In the genomic region with DNA sequence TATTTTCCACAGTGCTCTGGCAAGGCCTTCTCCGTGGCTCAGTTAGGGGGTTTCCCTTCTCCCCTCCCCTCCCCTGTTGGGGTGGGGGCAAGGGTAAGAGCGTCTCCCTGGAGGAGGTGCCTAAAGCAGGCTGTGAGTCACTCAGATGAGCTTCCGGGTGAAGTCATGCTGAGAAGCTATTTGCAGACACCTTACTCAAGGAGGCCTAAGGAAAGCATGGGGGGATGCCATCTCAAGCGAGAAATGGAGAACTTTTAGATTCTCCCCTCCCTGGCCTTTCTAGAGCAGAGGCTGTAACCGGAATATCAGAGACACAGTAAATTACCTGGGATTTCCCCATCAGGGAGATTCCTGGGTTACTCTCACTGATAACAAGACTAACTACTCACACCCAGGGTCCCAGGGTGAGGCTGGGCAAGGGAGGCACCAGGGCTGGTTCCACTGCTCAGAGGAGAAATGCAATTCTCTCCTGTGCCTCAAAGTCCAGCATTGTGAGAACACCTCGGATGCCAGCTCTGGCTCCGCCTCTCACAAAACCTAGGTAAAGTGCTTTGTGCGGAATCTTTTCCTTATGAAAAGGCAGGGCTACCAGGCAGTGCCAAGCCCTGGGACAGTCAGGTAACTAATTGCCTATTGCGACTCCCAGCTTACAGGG, we compare ENCODE assay signal across 8 cellular contexts.
A peak's percentile ranks its signal among the peaks of the same experiment; 100 is the strongest.
DNase-seq lines count a peak whose midpoint lies in the region; ATAC-seq and TF ChIP-seq lines count a peak whose summit lies in the region.

No MANE protein-coding gene starts in this region.

- CTCF ChIA-PET in T-cell (lab: Charles Lee), result interaction anchor here in 1 of 2 donors (0.6 to 1.7 kb wide), 3 partner anchors 14 to 451 kb away, joined by 3 to 7 read pairs (median 5); no protein-coding TSS in a partner anchor

- peak overlapping the region; percentile 57 to 82 (median 72) for H3K27ac ChIP-seq in transverse colon

- H3K9me3 Mint-ChIP-seq in T-cell, result no peaks in the 10 kb centered on the region

- peak overlapping the region in 1 of 3 donors; percentile 40 for H3K4me3 Mint-ChIP-seq in T-cell

- no peak for TF ChIP-seq EP300 in transverse colon (IDR thresholded peaks at IDR 0.05; ENCODE audit: low read depth)

- TF ChIP-seq POLR2A in transverse colon (IDR thresholded peaks at IDR 0.05), result peak; percentile 39

- H3K27ac Mint-ChIP-seq in T-cell, result peak overlapping the region; percentile 43 to 69

- in situ Hi-C loops in transverse colon (cut with MboI; ENCODE audit: low pct_ligation_motif_present in 1 of 4, low pct_unique_long_range_greater_than_20kb in 1 of 4, low sequenced_read_pairs in 3 of 4), result no loop called here

- peaks cover 0 to 4% of the 10 kb centered on the region in 2 donors for H3K27me3 Mint-ChIP-seq in T-cell

- H3K4me3 ChIP-seq in transverse colon, result no peak overlapping the region

- H3K36me3 ChIP-seq in transverse colon, result no peaks in the 10 kb centered on the region

- no peaks in the 10 kb centered on the region for H3K36me3 Mint-ChIP-seq in T-cell

- peak; percentile 51 for DNase-seq in cardiac septum (ENCODE audit: low spot score)
- no peak for DNase-seq in Right ventricle myocardium inferior (ENCODE audit: missing footprints)
- DNase-seq in T-cell, result peak; percentile 5 to 86 (median 68)
- DNase-seq in amniotic epithelial cell (ENCODE audit: low read depth), result peak; percentile 71
- peak; percentile 64 for DNase-seq in mucosa of gallbladder (ENCODE audit: low spot score)
- DNase-seq in transverse colon, result peak; percentile 79
- DNase-seq in NCI-H524 (lab: John Stamatoyannopoulos, UW), result no peak

- H3K9me3 ChIP-seq in transverse colon, result no peaks in the 10 kb centered on the region

- H3K4me1 ChIP-seq in transverse colon, result peaks cover 0 to 13% (median 10%) of the 10 kb centered on the region in 4 donors

- TF ChIP-seq CTCF in transverse colon (IDR thresholded peaks at IDR 0.05), result no peak

- POLR2A ChIA-PET in T-cell (lab: Charles Lee), result no interaction called here

- WGBS in transverse colon (ENCODE audit: low coverage in 1 of 2), 2 donors, result 0 to 41% methylated on average over 1 to 9 of the region's 9 CpGs

- ATAC-seq in Right ventricle myocardium inferior (no peak), HG03439 (IDR thresholded peaks at IDR 0.05; ENCODE audit: unreplicated experiment) (peak; percentile 72), T-cell (replicated peaks in 1 of 4) (peak; percentile 96 to 98 (median 98))

- peaks cover 16 to 29% (median 23%) of the 10 kb centered on the region in 3 donors for H3K4me1 Mint-ChIP-seq in T-cell

- H3K27me3 ChIP-seq in transverse colon, result no peaks in the 10 kb centered on the region

- intact Hi-C loops in cardiac septum (cut with DNase I), result no loop called here
- intact Hi-C loops in Right ventricle myocardium inferior (cut with DNase I), result no loop called here
- intact Hi-C loops in transverse colon (cut with DNase I; ENCODE audit: low total_unique reads), result no loop called here

Comparison
In these comparisons a context has a peak if more than half of its experiments do, and no peak if none do; other contexts are left out.
1. DNase-seq: peak in cardiac septum (single experiment), T-cell (34 of 34), amniotic epithelial cell (single experiment), mucosa of gallbladder (single experiment) and transverse colon (single experiment); none in Right ventricle myocardium inferior (single experiment) and NCI-H524 (0 of 2).